19 cellular contexts compared by ENCODE assay signal in the genomic region with DNA sequence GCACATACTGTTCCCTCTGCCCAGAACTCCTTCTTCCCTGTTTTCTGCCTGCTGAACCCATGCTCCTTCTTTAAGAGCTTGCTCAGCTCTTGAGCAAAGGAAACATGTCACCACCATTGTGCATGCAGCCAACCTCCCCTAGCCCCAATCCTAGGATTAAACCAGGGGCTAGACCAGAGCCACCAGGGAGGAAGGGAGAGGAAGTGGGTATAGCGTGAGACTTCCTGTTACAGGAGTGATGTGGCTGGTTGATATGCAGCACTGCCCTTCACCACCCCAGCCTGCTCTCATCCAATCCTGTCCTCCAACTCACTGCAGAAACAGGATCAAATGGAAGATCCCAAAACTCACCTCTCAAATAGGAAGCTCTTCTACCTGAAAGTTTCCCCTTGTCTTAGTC.
DNase-seq lines count a peak whose midpoint lies in the region; ATAC-seq, FAIRE-seq and TF ChIP-seq lines count a peak whose summit lies in the region.
"Had no signal": no experiment of that assay in that cellular context is flagged by ENCODE, and none has a peak within 500 bp of the region (broad histone marks: within the 10 kb centered on the region; RNA-seq: fewer than 3 reads in every experiment).

No MANE protein-coding gene starts in this region.

- H3K27ac Mint-ChIP-seq in activated CD8-positive, alpha-beta T cell treated with anti-CD3 and anti-CD28 coated beads, Interleukin-2, amount 10 ng/mL, durations not matched to agents 7 days and 5 days, result no peak overlapping the region
- no peak overlapping the region for H3K27ac Mint-ChIP-seq in activated CD8-positive, alpha-beta T cell treated with anti-CD3 and anti-CD28 coated beads for 36 hours
- H3K27ac Mint-ChIP-seq in osteocyte (ENCODE audit: unreplicated experiment), result no peak overlapping the region

- CTCF ChIA-PET in activated CD8-positive, alpha-beta T cell treated with anti-CD3 and anti-CD28 coated beads, Interleukin-2, amount 10 ng/mL, durations not matched to agents 7 days and 5 days (lab: Charles Lee), result no interaction called here
- CTCF ChIA-PET in activated CD8-positive, alpha-beta T cell treated with anti-CD3 and anti-CD28 coated beads for 36 hours (lab: Charles Lee), result no interaction called here

- DNase-seq in activated CD8-positive, alpha-beta T cell treated with anti-CD3 and anti-CD28 coated beads, Interleukin-2, amount 10 ng/mL, durations not matched to agents 7 days and 5 days, result no peak
- no peak for DNase-seq in activated CD8-positive, alpha-beta T cell treated with anti-CD3 and anti-CD28 coated beads for 36 hours
- DNase-seq in HTR-8/SVneo (ENCODE audit: insufficient read length, low spot score) (no peak), osteocyte (ENCODE audit: extremely low spot score, unreplicated experiment) (peak; percentile 68), HPDE6-E6E7 (ENCODE audit: extremely low spot score) (no peak), Kasumi-1 (lab: John Stamatoyannopoulos, UW) (no peak)
- peak; percentile 15 for DNase-seq in activated CD8-positive, alpha-beta memory T cell treated with anti-CD3 and anti-CD28 coated beads, Interleukin-2, amount 50 U/mL, for 48 hours
- DNase-seq: C1 segment of cervical spinal cord, DMS 273 treated with DMSO at 0.1 percent for 48 hours, NCI-H1048, NCI-H1436 treated with DMSO at 0.1 percent for 48 hours, NCI-H2081, NCI-H510A treated with DMSO at 0.1 percent for 48 hours, NCI-H82, PC-3, SJCRH30 had no signal

- no peak for TF ChIP-seq CTCF in activated CD8-positive, alpha-beta T cell treated with anti-CD3 and anti-CD28 coated beads for 36 hours (IDR thresholded peaks at IDR 0.05)
- TF ChIP-seq CTCF in osteocyte (IDR thresholded peaks at IDR 0.05), result no peak

- H3K4me1 Mint-ChIP-seq in activated CD8-positive, alpha-beta T cell treated with anti-CD3 and anti-CD28 coated beads, Interleukin-2, amount 10 ng/mL, durations not matched to agents 7 days and 5 days (ENCODE audit: low read depth), result peaks cover 15% of the 10 kb centered on the region
- H3K4me1 Mint-ChIP-seq in activated CD8-positive, alpha-beta T cell treated with anti-CD3 and anti-CD28 coated beads for 36 hours (ENCODE audit: low read depth), result no peaks in the 10 kb centered on the region
- H3K4me1 Mint-ChIP-seq in osteocyte (ENCODE audit: unreplicated experiment), result no peaks in the 10 kb centered on the region

- peak; percentile 84 for FAIRE-seq in HTR-8/SVneo (lab: Jason Lieb, UNC)
- FAIRE-seq: A204.1, H1 had no signal

- peak; percentile 51 for ATAC-seq in activated CD8-positive, alpha-beta T cell treated with anti-CD3 and anti-CD28 coated beads, Interleukin-2, amount 10 ng/mL, durations not matched to agents 7 days and 5 days
- ATAC-seq in activated CD8-positive, alpha-beta T cell treated with anti-CD3 and anti-CD28 coated beads for 36 hours, result no peak
- ATAC-seq in GM21528 (IDR thresholded peaks at IDR 0.05; ENCODE audit: low FRiP score, unreplicated experiment), result no peak
- ATAC-seq: PC-3 had no signal

- intact Hi-C loops in activated CD8-positive, alpha-beta T cell treated with anti-CD3 and anti-CD28 coated beads for 36 hours (cut with micrococcal nuclease), result no loop called here

- peaks cover 2% of the 10 kb centered on the region for H3K27me3 Mint-ChIP-seq in activated CD8-positive, alpha-beta T cell treated with anti-CD3 and anti-CD28 coated beads, Interleukin-2, amount 10 ng/mL, durations not matched to agents 7 days and 5 days (ENCODE audit: low read depth)
- H3K27me3 Mint-ChIP-seq in activated CD8-positive, alpha-beta T cell treated with anti-CD3 and anti-CD28 coated beads for 36 hours, result no peaks in the 10 kb centered on the region
- H3K27me3 Mint-ChIP-seq in osteocyte (ENCODE audit: unreplicated experiment), result peaks cover 25% of the 10 kb centered on the region

- no peaks in the 10 kb centered on the region for H3K36me3 Mint-ChIP-seq in activated CD8-positive, alpha-beta T cell treated with anti-CD3 and anti-CD28 coated beads, Interleukin-2, amount 10 ng/mL, durations not matched to agents 7 days and 5 days (ENCODE audit: low read depth)
- H3K36me3 Mint-ChIP-seq in activated CD8-positive, alpha-beta T cell treated with anti-CD3 and anti-CD28 coated beads for 36 hours (ENCODE audit: low read depth), result no peaks in the 10 kb centered on the region
- no peaks in the 10 kb centered on the region for H3K36me3 Mint-ChIP-seq in osteocyte (ENCODE audit: unreplicated experiment)

- POLR2A ChIA-PET in activated CD8-positive, alpha-beta T cell treated with anti-CD3 and anti-CD28 coated beads, Interleukin-2, amount 10 ng/mL, durations not matched to agents 7 days and 5 days (lab: Charles Lee), result no interaction called here
- POLR2A ChIA-PET in activated CD8-positive, alpha-beta T cell treated with anti-CD3 and anti-CD28 coated beads for 36 hours (lab: Charles Lee), result interaction anchor here (0.6 to 1.1 kb wide), 2 partner anchors 18 to 328 kb away, joined by 3 read pairs; no protein-coding TSS in a partner anchor

- peaks cover 6% of the 10 kb centered on the region for H3K9me3 Mint-ChIP-seq in activated CD8-positive, alpha-beta T cell treated with anti-CD3 and anti-CD28 coated beads, Interleukin-2, amount 10 ng/mL, durations not matched to agents 7 days and 5 days (ENCODE audit: insufficient read depth)
- no peaks in the 10 kb centered on the region for H3K9me3 Mint-ChIP-seq in activated CD8-positive, alpha-beta T cell treated with anti-CD3 and anti-CD28 coated beads for 36 hours
- H3K9me3 Mint-ChIP-seq in osteocyte (ENCODE audit: unreplicated experiment), result no peaks in the 10 kb centered on the region

- H3K4me3 Mint-ChIP-seq in activated CD8-positive, alpha-beta T cell treated with anti-CD3 and anti-CD28 coated beads, Interleukin-2, amount 10 ng/mL, durations not matched to agents 7 days and 5 days, result no peak overlapping the region
- H3K4me3 Mint-ChIP-seq in activated CD8-positive, alpha-beta T cell treated with anti-CD3 and anti-CD28 coated beads for 36 hours, result no peak overlapping the region
- H3K4me3 Mint-ChIP-seq in osteocyte (ENCODE audit: unreplicated experiment), result no peak overlapping the region

Comparison
In these comparisons a context has a peak if more than half of its experiments do, and no peak if none do; other contexts are left out.
1. DNase-seq: peak in activated CD8-positive, alpha-beta memory T cell treated with anti-CD3 and anti-CD28 coated beads, Interleukin-2, amount 50 U/mL, for 48 hours (single experiment) and osteocyte (single experiment); none in activated CD8-positive, alpha-beta T cell treated with anti-CD3 and anti-CD28 coated beads, Interleukin-2, amount 10 ng/mL, durations not matched to agents 7 days and 5 days (single experiment), activated CD8-positive, alpha-beta T cell treated with anti-CD3 and anti-CD28 coated beads for 36 hours (single experiment), HTR-8/SVneo (single experiment), HPDE6-E6E7 (single experiment) and Kasumi-1 (0 of 2).